In the genomic region with DNA sequence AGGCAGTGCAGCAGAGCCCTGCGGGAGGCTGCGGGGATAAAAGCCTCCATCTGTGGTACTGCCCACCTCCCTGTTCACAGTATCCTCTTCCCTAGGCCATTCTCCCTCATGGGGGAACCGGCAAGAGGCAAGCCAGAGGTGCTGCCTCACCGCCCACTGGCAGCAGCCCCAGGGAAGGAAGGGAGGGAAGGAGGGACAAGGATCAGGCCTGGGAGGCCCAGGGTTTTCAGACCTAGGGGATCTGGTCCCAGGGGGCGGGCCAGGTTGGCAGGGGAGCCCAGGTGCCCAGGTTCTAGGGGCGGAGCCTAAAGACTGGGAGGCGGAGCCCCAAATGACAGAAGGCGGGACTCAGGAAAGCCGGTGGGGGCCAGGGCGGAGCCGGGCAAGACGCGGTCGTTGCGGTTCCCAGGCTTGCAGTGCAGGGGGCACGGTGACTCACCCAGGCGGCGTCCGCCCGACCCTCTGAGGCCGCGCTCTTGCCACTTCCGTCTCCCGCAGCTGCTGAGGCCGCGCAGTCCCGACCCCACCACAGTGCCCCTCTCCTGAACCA, we compare ENCODE assay signal across 9 cellular contexts. TPM values are rescaled to one million over a fixed set of nuclear protein-coding genes. Genes with fewer than 3 reads are reported as not detected.
DNase-seq lines count a peak whose midpoint lies in the region; ATAC-seq lines count a peak whose summit lies in the region.
"Had no signal": no experiment of that assay in that cellular context is flagged by ENCODE, and none has a peak within 500 bp of the region (broad histone marks: within the 10 kb centered on the region; RNA-seq: fewer than 3 reads in every experiment).

No MANE protein-coding gene starts in this region.

- intact Hi-C loops in activated CD4-positive, alpha-beta T cell treated with anti-CD3 and anti-CD28 coated beads, Interleukin-2, amount 10 ng/mL, durations not matched to agents 24 days and 14 days (cut with micrococcal nuclease): loop anchor here (1.0 to 5.0 kb wide), 6 partner anchors 165 to 1430 kb away; a partner anchor contains a TSS

- H3K4me3 ChIP-seq in iPS-18c (ENCODE audit: insufficient read depth, low read depth, low read length): peak overlapping the region; percentile 71

- peak overlapping the region; percentile 87 for H3K27ac Mint-ChIP-seq in activated CD4-positive, alpha-beta T cell treated with anti-CD3 and anti-CD28 coated beads, Interleukin-2, amount 10 ng/mL, durations not matched to agents 24 days and 14 days
- peak overlapping the region; percentile 97 for H3K27ac Mint-ChIP-seq in activated CD4-positive, alpha-beta memory T cell treated with anti-CD3 and anti-CD28 coated beads, Interleukin-2, amount 10 ng/mL, durations not matched to agents 7 days and 5 days

- no peak for DNase-seq in activated CD4-positive, alpha-beta T cell treated with anti-CD3 and anti-CD28 coated beads, Interleukin-2, amount 10 ng/mL, durations not matched to agents 24 days and 14 days
- DNase-seq in activated CD4-positive, alpha-beta T cell treated with anti-CD3 and anti-CD28 coated beads, Interleukin-2, amount 50 U/mL, for 4 hours: no peak
- DNase-seq in activated CD4-positive, alpha-beta memory T cell treated with anti-CD3 and anti-CD28 coated beads, Interleukin-2, amount 10 ng/mL, durations not matched to agents 7 days and 5 days: no peak
- no peak for DNase-seq in cerebellum (ENCODE audit: low spot score)
- no peak for DNase-seq in NCI-H2227 treated with DMSO at 0.1 percent for 48 hours (lab: John Stamatoyannopoulos, UW)

- ATAC-seq in GM19023 (IDR thresholded peaks at IDR 0.05; ENCODE audit: unreplicated experiment): no peak

- H3K27me3 Mint-ChIP-seq in activated CD4-positive, alpha-beta T cell treated with anti-CD3 and anti-CD28 coated beads, Interleukin-2, amount 10 ng/mL, durations not matched to agents 24 days and 14 days: no peaks in the 10 kb centered on the region
- H3K27me3 Mint-ChIP-seq in activated CD4-positive, alpha-beta memory T cell treated with anti-CD3 and anti-CD28 coated beads, Interleukin-2, amount 10 ng/mL, durations not matched to agents 7 days and 5 days: no peaks in the 10 kb centered on the region

- H3K9me3 Mint-ChIP-seq in activated CD4-positive, alpha-beta T cell treated with anti-CD3 and anti-CD28 coated beads, Interleukin-2, amount 10 ng/mL, durations not matched to agents 24 days and 14 days: no peaks in the 10 kb centered on the region
- no peaks in the 10 kb centered on the region for H3K9me3 Mint-ChIP-seq in activated CD4-positive, alpha-beta memory T cell treated with anti-CD3 and anti-CD28 coated beads, Interleukin-2, amount 10 ng/mL, durations not matched to agents 7 days and 5 days

- POLR2A ChIA-PET in activated CD4-positive, alpha-beta memory T cell treated with anti-CD3 and anti-CD28 coated beads, Interleukin-2, amount 10 ng/mL, durations not matched to agents 7 days and 5 days (lab: Charles Lee): interaction anchor here (0.6 to 5.8 kb wide), 11 partner anchors 11 to 510 kb away, joined by 3 to 154 read pairs (median 4); a partner anchor contains a TSS

- H3K9me3 ChIP-seq in iPS-18c (ENCODE audit: control insufficient read depth, insufficient read depth, low read length): no peaks in the 10 kb centered on the region

- CTCF ChIA-PET in activated CD4-positive, alpha-beta memory T cell treated with anti-CD3 and anti-CD28 coated beads, Interleukin-2, amount 10 ng/mL, durations not matched to agents 7 days and 5 days (lab: Charles Lee): interaction anchor here (0.8 to 3.7 kb wide), 9 partner anchors 11 to 487 kb away, joined by 3 to 28 read pairs (median 9); a partner anchor contains a TSS

- H3K4me1 Mint-ChIP-seq in activated CD4-positive, alpha-beta T cell treated with anti-CD3 and anti-CD28 coated beads, Interleukin-2, amount 10 ng/mL, durations not matched to agents 24 days and 14 days: peaks cover 42% of the 10 kb centered on the region
- peaks cover 55% of the 10 kb centered on the region for H3K4me1 Mint-ChIP-seq in activated CD4-positive, alpha-beta memory T cell treated with anti-CD3 and anti-CD28 coated beads, Interleukin-2, amount 10 ng/mL, durations not matched to agents 7 days and 5 days

- H3K36me3 Mint-ChIP-seq in activated CD4-positive, alpha-beta T cell treated with anti-CD3 and anti-CD28 coated beads, Interleukin-2, amount 10 ng/mL, durations not matched to agents 24 days and 14 days (ENCODE audit: low read depth): peaks cover 5% of the 10 kb centered on the region
- peaks cover 9% of the 10 kb centered on the region for H3K36me3 Mint-ChIP-seq in activated CD4-positive, alpha-beta memory T cell treated with anti-CD3 and anti-CD28 coated beads, Interleukin-2, amount 10 ng/mL, durations not matched to agents 7 days and 5 days (ENCODE audit: low read depth)

- peak overlapping the region; percentile 99 for H3K27ac ChIP-seq in temporal lobe (ENCODE audit: low read depth, low read length)

- peak overlapping the region; percentile 95 for H3K4me3 Mint-ChIP-seq in activated CD4-positive, alpha-beta T cell treated with anti-CD3 and anti-CD28 coated beads, Interleukin-2, amount 10 ng/mL, durations not matched to agents 24 days and 14 days
- peak overlapping the region; percentile 90 for H3K4me3 Mint-ChIP-seq in activated CD4-positive, alpha-beta memory T cell treated with anti-CD3 and anti-CD28 coated beads, Interleukin-2, amount 10 ng/mL, durations not matched to agents 7 days and 5 days

RNA-seq across cellular contexts. Expression of a gene that starts 3.0 kb away (rescaled TPM):
- total RNA-seq in activated CD4-positive, alpha-beta T cell treated with anti-CD3 and anti-CD28 coated beads, Interleukin-2, amount 10 ng/mL, durations not matched to agents 24 days and 14 days: 84.2 and 89.0 TPM in 2 replicates
- total RNA-seq in activated CD4-positive, alpha-beta memory T cell treated with anti-CD3 and anti-CD28 coated beads, Interleukin-2, amount 10 ng/mL, durations not matched to agents 7 days and 5 days: 10 to 100 TPM; 51.7 to 54.3 TPM
- total RNA-seq in temporal lobe (93.2 TPM), cerebellum (119 TPM)

RNA-seq across cellular contexts. Expression of a gene that starts 29.2 kb away (rescaled TPM):
- total RNA-seq in activated CD4-positive, alpha-beta T cell treated with anti-CD3 and anti-CD28 coated beads, Interleukin-2, amount 10 ng/mL, durations not matched to agents 24 days and 14 days: 0.80 and 0.91 TPM in 2 replicates
- total RNA-seq in activated CD4-positive, alpha-beta memory T cell treated with anti-CD3 and anti-CD28 coated beads, Interleukin-2, amount 10 ng/mL, durations not matched to agents 7 days and 5 days: under 1 TPM; 0.40 to 0.70 TPM
- total RNA-seq in temporal lobe (under 0.01 TPM), cerebellum (0.54 TPM)
- total RNA-seq: myocyte had no signal
